8 cellular contexts compared by ENCODE assay signal in the genomic region with DNA sequence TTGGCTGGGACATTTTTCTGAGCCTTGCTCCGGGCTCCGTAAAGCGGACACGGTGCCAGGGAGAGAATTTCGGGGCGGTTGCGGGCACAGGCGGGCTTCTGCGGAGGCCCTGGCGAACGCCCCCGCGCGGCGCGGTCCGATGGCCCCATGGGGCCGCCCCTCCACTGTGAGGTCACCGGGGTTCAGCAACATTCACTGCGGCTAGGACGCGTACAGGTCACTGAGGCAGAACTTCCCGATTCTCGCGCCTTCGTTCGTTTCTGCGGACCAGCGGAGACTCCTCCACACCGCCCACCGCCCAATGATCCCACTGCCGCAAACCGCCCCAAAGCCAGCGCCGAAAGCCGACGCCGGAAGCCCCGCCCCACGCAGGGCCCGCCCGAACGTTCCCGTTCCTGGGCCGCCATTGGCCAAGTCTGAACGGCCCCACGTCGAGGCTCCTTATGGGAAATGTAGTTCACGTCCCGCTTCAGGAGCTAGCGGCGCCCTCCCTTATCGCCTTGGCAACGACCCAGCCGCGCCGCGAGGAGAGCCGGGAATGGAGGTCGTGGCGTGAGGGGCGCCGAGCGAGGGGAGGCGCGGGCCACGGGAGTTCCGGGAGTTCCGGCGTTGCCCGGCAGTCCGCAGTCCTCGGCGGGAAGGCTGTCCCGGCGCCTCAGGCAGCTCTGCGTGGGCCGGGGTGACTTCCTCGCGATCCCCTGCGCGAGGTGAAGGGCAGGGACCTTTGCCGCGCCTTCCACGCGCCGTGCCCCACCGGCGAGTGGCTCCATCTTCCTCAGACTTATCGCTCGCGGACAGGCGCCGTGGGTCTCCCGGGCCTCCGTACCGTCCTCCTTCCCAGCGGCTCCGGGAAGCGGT. TPM values are rescaled to one million over a fixed set of nuclear protein-coding genes. Genes with fewer than 3 reads are reported as not detected.
DNase-seq lines count a peak whose midpoint lies in the region; ATAC-seq and TF ChIP-seq lines count a peak whose summit lies in the region.

Gene ZNF584 (plus strand): TSS at position 498 of the 858 bp plus-strand sequence. CDS start 499 bp downstream, outside the sequence.

- intact Hi-C loops in spleen (cut with DNase I; ENCODE audit: low total_unique reads), result no loop called here

- peaks cover 8 to 32% (median 28%) of the 10 kb centered on the region in 6 donors for H3K4me1 ChIP-seq in spleen

- DNase-seq in AG10803 (ENCODE audit: low read depth) (peak; percentile 87), NCI-H345 (lab: John Stamatoyannopoulos, UW) (peak; percentile 93), inferior parietal cortex (ENCODE audit: extremely low spot score) (peak; percentile 97), spleen (peak; percentile 98)
- DNase-seq in activated CD4-positive, CD25-positive, alpha-beta regulatory T cell treated with anti-CD3 and anti-CD28 coated beads, Interleukin-2, amount 50 U/mL, for 16 hours (ENCODE audit: low read depth, low spot score), result peak; percentile 89
- DNase-seq in central memory CD4-positive, alpha-beta T cell, result peak; percentile 93

- WGBS in spleen, 5 donors, result 0 to 1% (median 0%) methylated on average over 66 to 100 of the region's 100 CpGs

- H3K9me3 ChIP-seq in spleen, result no peaks in the 10 kb centered on the region

- peak; percentile 19 for TF ChIP-seq CTCF in AG10803 (conservative IDR thresholded peaks at IDR 0.05; ENCODE audit: low read length)
- peak in 3 of 11 experiments; percentile 9 to 27 (median 19) for TF ChIP-seq CTCF in spleen (IDR thresholded peaks at IDR 0.05 in 8 of 11, conservative IDR thresholded peaks at IDR 0.05 in 3 of 11)

- ATAC-seq in GM19025 (IDR thresholded peaks at IDR 0.05; ENCODE audit: low read depth, unreplicated experiment), result peak; percentile 92
- peak; percentile 91 for ATAC-seq in HG03280 (IDR thresholded peaks at IDR 0.05; ENCODE audit: unreplicated experiment)

- peak within 1 kb of the TSS; percentile 93 for H3K4me3 ChIP-seq in AG10803 (ENCODE audit: low read length)
- H3K4me3 ChIP-seq in spleen, result peak within 1 kb of the TSS; percentile 85 to 100 (median 94)

- TF ChIP-seq POLR2A in spleen (IDR thresholded peaks at IDR 0.05), result peak in 1 of 3 donors; percentile 68

- H3K27ac ChIP-seq in spleen, result peak within 1 kb of the TSS; percentile 75 to 94 (median 91)

- no peaks in the 10 kb centered on the region for H3K36me3 ChIP-seq in spleen

- no peaks in the 10 kb centered on the region for H3K27me3 ChIP-seq in spleen (replicated peaks in 1 of 7)

RNA-seq across cellular contexts. Expression of gene ZNF584, which starts in this region (rescaled TPM):
- total RNA-seq in spleen, result 10 to 100 TPM in 3 of 7 donors, 1 to 10 TPM in 4; 6.7 to 11.2 (median 9.4) TPM
- 1 to 10 TPM; 2.3 to 3.4 (median 2.5) TPM for polyA plus RNA-seq in spleen

Comparison
In these comparisons a context has a peak if more than half of its experiments do, and no peak if none do; other contexts are left out.
1. Peak in every context shown above with its lines: DNase-seq, ATAC-seq, H3K4me3 ChIP-seq and H3K27ac ChIP-seq.